ENCODE assay signal across 6 cellular contexts in the genomic region with DNA sequence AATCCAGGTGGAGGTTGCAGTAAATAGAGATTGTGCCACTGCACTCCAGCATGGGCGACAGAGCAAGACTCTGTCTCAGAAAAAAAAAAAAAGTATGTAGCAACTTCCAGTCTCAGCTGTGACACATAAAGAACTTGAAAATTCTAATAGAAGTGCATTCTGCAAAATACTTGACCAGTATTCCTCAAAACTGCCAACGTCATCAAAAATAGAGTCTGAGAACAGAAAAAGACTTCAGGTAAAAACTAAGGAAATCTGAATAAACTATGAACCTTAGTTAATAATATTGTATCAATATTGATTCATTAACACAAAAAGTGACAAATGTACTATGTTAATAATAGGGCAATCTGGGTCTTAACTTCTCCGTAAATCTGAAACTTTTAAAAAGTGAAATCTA.
"Had no signal": no experiment of that assay in that cellular context is flagged by ENCODE, and none has a peak within 500 bp of the region (broad histone marks: within the 10 kb centered on the region; RNA-seq: fewer than 3 reads in every experiment).

No MANE protein-coding gene starts in this region.

- DNase-seq: H9, HCEC 1CT, KG1 had no signal

- FAIRE-seq: H1 had no signal

- H3K4me3 ChIP-seq: GM23338 had no signal

- H3K27ac ChIP-seq: HL-60 had no signal

- H2AFZ ChIP-seq: GM23338 had no signal

- H3K4me2 ChIP-seq: GM23338 had no signal

- ATAC-seq: GM23338 had no signal
